ENCODE assay signal across 24 cellular contexts in genomic region chrY:13802813-13803212, GRCh38.
"Had no signal": no experiment of that assay in that cellular context is flagged by ENCODE, and none has a peak within 500 bp of the region (broad histone marks: within the 10 kb centered on the region; RNA-seq: fewer than 3 reads in every experiment).

No MANE protein-coding gene starts in this region.

- ATAC-seq: heart left ventricle; left lobe of liver; natural killer cell treated with Interleukin-12 subunit alpha and Interleukin-12 subunit beta and Interleukin-15 and Interleukin-18, amount 100 ng/mL, for 72 hours; pancreas; sciatic nerve; stimulated activated naive B cell treated with anti-CD40 and anti-IgM and Interleukin-4, amounts not matched to agents 10 μg/mL and 1 μg/mL and 100 μg/mL, for 72 hours; stimulated activated naive CD8-positive, alpha-beta T cell treated with anti-CD3 and anti-CD28 coated beads, Interleukin-15, amount 100 ng/mL, for 72 hours; upper lobe of right lung had no signal

- H3K4me1 ChIP-seq: heart left ventricle, neural progenitor cell, pancreas, prostate gland, spleen, testis, tibial nerve, upper lobe of right lung had no signal

- H3K4me3 ChIP-seq: coronary artery, heart left ventricle, neural progenitor cell, pancreas, prostate gland, spleen, testis, tibial nerve, upper lobe of right lung had no signal

- H3K9me3 ChIP-seq: heart left ventricle, pancreas, prostate gland, testis, tibial nerve, upper lobe of right lung had no signal

- DNase-seq: central memory CD4-positive, alpha-beta T cell; effector CD4-positive, alpha-beta T cell; foreskin melanocyte; heart left ventricle; hippocampal formation; mammary epithelial cell; occipital lobe; pancreas; spleen; stimulated activated CD4-positive, alpha-beta T cell treated with anti-CD3 and anti-CD28 coated beads, Interleukin-15, amount 100 ng/mL, for 24 hours; stimulated activated CD4-positive, alpha-beta T cell treated with anti-CD3 and anti-CD28 coated beads, Interleukin-1b, Interleukin-23, amount 100 ng/mL, for 48 hours; stimulated activated CD4-positive, alpha-beta T cell treated with anti-CD3 and anti-CD28 coated beads, Interleukin-4, amount 100 ng/mL, for 24 hours; stimulated activated naive B cell treated with anti-CD40 and anti-IgM and Interleukin-4, amounts not matched to agents 10 μg/mL and 1 μg/mL and 100 μg/mL, for 72 hours; stimulated activated naive CD8-positive, alpha-beta T cell treated with anti-CD3 and anti-CD28 coated beads, Interleukin-15, amount 100 ng/mL, for 72 hours; testis; upper lobe of right lung had no signal

- H3K27ac Mint-ChIP-seq: mesothelial cell of epicardium; natural killer cell treated with Interleukin-12 subunit alpha and Interleukin-12 subunit beta and Interleukin-15 and Interleukin-18, amount 100 ng/mL, for 72 hours; neural progenitor cell; stimulated activated naive B cell treated with anti-CD40 and anti-IgM and Interleukin-4, amounts not matched to agents 10 μg/mL and 1 μg/mL and 100 μg/mL, for 72 hours had no signal

- H3K9me3 Mint-ChIP-seq: mesothelial cell of epicardium; natural killer cell treated with Interleukin-12 subunit alpha and Interleukin-12 subunit beta and Interleukin-15 and Interleukin-18, amount 100 ng/mL, for 72 hours; neural progenitor cell; stimulated activated naive B cell treated with anti-CD40 and anti-IgM and Interleukin-4, amounts not matched to agents 10 μg/mL and 1 μg/mL and 100 μg/mL, for 72 hours; stimulated activated naive CD8-positive, alpha-beta T cell treated with anti-CD3 and anti-CD28 coated beads, Interleukin-15, amount 100 ng/mL, for 72 hours had no signal

- H3K9ac ChIP-seq: neural progenitor cell had no signal

- H3K4me3 Mint-ChIP-seq: mesothelial cell of epicardium; natural killer cell treated with Interleukin-12 subunit alpha and Interleukin-12 subunit beta and Interleukin-15 and Interleukin-18, amount 100 ng/mL, for 72 hours; neural progenitor cell; stimulated activated naive B cell treated with anti-CD40 and anti-IgM and Interleukin-4, amounts not matched to agents 10 μg/mL and 1 μg/mL and 100 μg/mL, for 72 hours; stimulated activated naive CD8-positive, alpha-beta T cell treated with anti-CD3 and anti-CD28 coated beads, Interleukin-15, amount 100 ng/mL, for 72 hours had no signal

- H3K27me3 Mint-ChIP-seq: natural killer cell treated with Interleukin-12 subunit alpha and Interleukin-12 subunit beta and Interleukin-15 and Interleukin-18, amount 100 ng/mL, for 72 hours; stimulated activated naive B cell treated with anti-CD40 and anti-IgM and Interleukin-4, amounts not matched to agents 10 μg/mL and 1 μg/mL and 100 μg/mL, for 72 hours; stimulated activated naive CD8-positive, alpha-beta T cell treated with anti-CD3 and anti-CD28 coated beads, Interleukin-15, amount 100 ng/mL, for 72 hours had no signal

- H3K27me3 ChIP-seq: heart left ventricle, neural progenitor cell, pancreas, spleen, testis, tibial nerve, upper lobe of right lung had no signal

- H3K4me1 Mint-ChIP-seq: mesothelial cell of epicardium; neural progenitor cell; stimulated activated naive B cell treated with anti-CD40 and anti-IgM and Interleukin-4, amounts not matched to agents 10 μg/mL and 1 μg/mL and 100 μg/mL, for 72 hours had no signal

- H3K36me3 Mint-ChIP-seq: mesothelial cell of epicardium; natural killer cell treated with Interleukin-12 subunit alpha and Interleukin-12 subunit beta and Interleukin-15 and Interleukin-18, amount 100 ng/mL, for 72 hours; neural progenitor cell; stimulated activated naive B cell treated with anti-CD40 and anti-IgM and Interleukin-4, amounts not matched to agents 10 μg/mL and 1 μg/mL and 100 μg/mL, for 72 hours had no signal

- H3K27ac ChIP-seq: coronary artery, heart left ventricle, neural progenitor cell, pancreas, prostate gland, spleen, testis, tibial nerve, upper lobe of right lung had no signal

- H3K36me3 ChIP-seq: heart left ventricle, neural progenitor cell, pancreas, prostate gland, spleen, tibial nerve, upper lobe of right lung had no signal
